In the genomic region with DNA sequence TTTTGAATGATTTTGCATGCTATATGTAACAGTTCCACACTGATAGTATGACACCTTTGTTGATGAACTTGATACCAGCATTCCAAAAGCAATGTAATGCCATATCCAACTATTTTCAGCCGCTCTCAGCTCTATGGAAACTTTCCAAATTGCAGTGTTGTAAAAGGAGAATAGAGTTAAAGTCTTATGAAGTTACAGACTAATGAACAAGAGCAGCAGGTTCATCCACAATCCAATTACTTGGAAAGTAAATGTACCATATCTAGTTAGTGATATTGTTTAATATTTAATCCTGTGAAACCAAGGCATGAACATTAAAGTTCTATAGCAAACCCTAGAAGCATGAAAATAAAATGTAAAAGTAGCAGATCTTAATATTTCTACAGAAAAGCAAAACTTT, we compare ENCODE assay signal across 29 cellular contexts.
"Had no signal": no experiment of that assay in that cellular context is flagged by ENCODE, and none has a peak within 500 bp of the region (broad histone marks: within the 10 kb centered on the region; RNA-seq: fewer than 3 reads in every experiment).

No MANE protein-coding gene starts in this region.

- H3K9ac ChIP-seq: neural progenitor cell, parathyroid adenoma had no signal

- H3K4me3 Mint-ChIP-seq: naive thymus-derived CD8-positive, alpha-beta T cell; natural killer cell treated with Interleukin-12 subunit alpha and Interleukin-12 subunit beta and Interleukin-15 and Interleukin-18, amount 100 ng/mL, for 72 hours; neural progenitor cell; stimulated activated effector memory CD8-positive, alpha-beta T cell treated with anti-CD3 and anti-CD28 coated beads, Interleukin-12 subunit alpha, Interleukin-12 subunit beta, amount 100 ng/mL, for 72 hours; stimulated activated naive B cell treated with anti-CD40 and anti-IgM and Interleukin-4, amounts not matched to agents 10 μg/mL and 1 μg/mL and 100 μg/mL, for 72 hours; stimulated activated naive CD8-positive, alpha-beta T cell treated with anti-CD3 and anti-CD28 coated beads, Interleukin-15, Interleukin-2, amounts not matched to agents 100 ng/mL and 50 ng/mL, for 24 hours had no signal

- H3K9me3 Mint-ChIP-seq: neural progenitor cell; stimulated activated naive B cell treated with anti-CD40 and anti-IgM and Interleukin-4, amounts not matched to agents 10 μg/mL and 1 μg/mL and 100 μg/mL, for 72 hours had no signal

- FAIRE-seq: small intestine, urothelium cell line had no signal

- H3K9me3 ChIP-seq: ovary, psoas muscle, right lobe of liver, sigmoid colon, stomach, thoracic aorta, thyroid gland, tibial nerve, upper lobe of left lung, vagina had no signal

- H3K27ac Mint-ChIP-seq: naive thymus-derived CD8-positive, alpha-beta T cell; natural killer cell treated with Interleukin-12 subunit alpha and Interleukin-12 subunit beta and Interleukin-15 and Interleukin-18, amount 100 ng/mL, for 72 hours; neural progenitor cell; progenitor cell of endocrine pancreas; stimulated activated effector memory CD8-positive, alpha-beta T cell treated with anti-CD3 and anti-CD28 coated beads, Interleukin-12 subunit alpha, Interleukin-12 subunit beta, amount 100 ng/mL, for 72 hours; stimulated activated naive B cell treated with anti-CD40 and anti-IgM and Interleukin-4, amounts not matched to agents 10 μg/mL and 1 μg/mL and 100 μg/mL, for 72 hours; stimulated activated naive CD8-positive, alpha-beta T cell treated with anti-CD3 and anti-CD28 coated beads, Interleukin-15, Interleukin-2, amounts not matched to agents 100 ng/mL and 50 ng/mL, for 24 hours had no signal

- H3K4me1 Mint-ChIP-seq: naive thymus-derived CD8-positive, alpha-beta T cell; stimulated activated effector memory CD8-positive, alpha-beta T cell treated with anti-CD3 and anti-CD28 coated beads, Interleukin-12 subunit alpha, Interleukin-12 subunit beta, amount 100 ng/mL, for 72 hours; stimulated activated naive B cell treated with anti-CD40 and anti-IgM and Interleukin-4, amounts not matched to agents 10 μg/mL and 1 μg/mL and 100 μg/mL, for 72 hours had no signal

- H3K36me3 ChIP-seq: neural progenitor cell, ovary, right lobe of liver, sigmoid colon, stomach, thoracic aorta, thyroid gland, tibial nerve, upper lobe of left lung, vagina had no signal

- H3K36me3 Mint-ChIP-seq: neural progenitor cell; stimulated activated effector memory CD8-positive, alpha-beta T cell treated with anti-CD3 and anti-CD28 coated beads, Interleukin-12 subunit alpha, Interleukin-12 subunit beta, amount 100 ng/mL, for 72 hours; stimulated activated naive B cell treated with anti-CD40 and anti-IgM and Interleukin-4, amounts not matched to agents 10 μg/mL and 1 μg/mL and 100 μg/mL, for 72 hours had no signal

- ATAC-seq: naive thymus-derived CD8-positive, alpha-beta T cell; natural killer cell treated with Interleukin-12 subunit alpha and Interleukin-12 subunit beta and Interleukin-15 and Interleukin-18, amount 100 ng/mL, for 72 hours; psoas muscle; right cardiac atrium; right lobe of liver; stimulated activated effector memory CD8-positive, alpha-beta T cell treated with anti-CD3 and anti-CD28 coated beads, Interleukin-12 subunit alpha, Interleukin-12 subunit beta, amount 100 ng/mL, for 72 hours; stimulated activated naive B cell treated with anti-CD40 and anti-IgM and Interleukin-4, amounts not matched to agents 10 μg/mL and 1 μg/mL and 100 μg/mL, for 72 hours had no signal

- H3K27ac ChIP-seq: neural progenitor cell, ovary, parathyroid adenoma, psoas muscle, right lobe of liver, sigmoid colon, stomach, thoracic aorta, thyroid gland, tibial nerve, upper lobe of left lung, vagina had no signal

- DNase-seq: naive thymus-derived CD8-positive, alpha-beta T cell; occipital lobe; ovary; posterior cingulate gyrus; psoas muscle; retina; right cardiac atrium; right lobe of liver; sigmoid colon; small intestine; stimulated activated CD4-positive, alpha-beta T cell treated with anti-CD3 and anti-CD28 coated beads, Interleukin-15, amount 100 ng/mL, for 24 hours; stimulated activated CD4-positive, alpha-beta T cell treated with anti-CD3 and anti-CD28 coated beads, Interleukin-2, amount 100 ng/mL, for 24 hours; stimulated activated CD4-positive, alpha-beta T cell treated with anti-CD3 and anti-CD28 coated beads, Interleukin-2, amount 100 ng/mL, for 48 hours; stimulated activated CD4-positive, alpha-beta T cell treated with anti-CD3 and anti-CD28 coated beads, Interleukin-4, amount 100 ng/mL, for 24 hours; stimulated activated naive B cell treated with anti-CD40 and anti-IgM and Interleukin-4, amounts not matched to agents 10 μg/mL and 1 μg/mL and 100 μg/mL, for 72 hours; stimulated activated naive CD4-positive, alpha-beta T cell treated with Interleukin-2 at 50 U/mL for 16 hours; stomach; thyroid gland; upper lobe of left lung had no signal

- H3K27me3 Mint-ChIP-seq: naive thymus-derived CD8-positive, alpha-beta T cell; natural killer cell treated with Interleukin-12 subunit alpha and Interleukin-12 subunit beta and Interleukin-15 and Interleukin-18, amount 100 ng/mL, for 72 hours; progenitor cell of endocrine pancreas; stimulated activated naive B cell treated with anti-CD40 and anti-IgM and Interleukin-4, amounts not matched to agents 10 μg/mL and 1 μg/mL and 100 μg/mL, for 72 hours; stimulated activated naive CD8-positive, alpha-beta T cell treated with anti-CD3 and anti-CD28 coated beads, Interleukin-15, Interleukin-2, amounts not matched to agents 100 ng/mL and 50 ng/mL, for 24 hours had no signal

- H3K4me3 ChIP-seq: neural progenitor cell, ovary, psoas muscle, right lobe of liver, sigmoid colon, stomach, thoracic aorta, thyroid gland, tibial nerve, upper lobe of left lung, vagina had no signal

- H3K4me1 ChIP-seq: parathyroid adenoma, psoas muscle, right lobe of liver, sigmoid colon, stomach, thyroid gland, tibial nerve, upper lobe of left lung, vagina had no signal
